In genomic region chr6:35297541-35298481, GRCh38 we compare ENCODE assay signal across 8 cellular contexts. TPM values are rescaled to one million over a fixed set of nuclear protein-coding genes. Genes with fewer than 3 reads are reported as not detected.
DNase-seq lines count a peak whose midpoint lies in the region; ATAC-seq and TF ChIP-seq lines count a peak whose summit lies in the region.

Gene DEF6 (plus strand): TSS chr6:35297818. CDS start chr6:35297857, 39 bp downstream.

- ATAC-seq in GM18868 (IDR thresholded peaks at IDR 0.05; ENCODE audit: unreplicated experiment) (peak; percentile 82), HG03135 (IDR thresholded peaks at IDR 0.05; ENCODE audit: unreplicated experiment) (peak; percentile 83), right lobe of liver (peak; percentile 75 to 86 (median 82))

- no peaks in the 10 kb centered on the region for H3K9me3 ChIP-seq in colonic mucosa
- no peaks in the 10 kb centered on the region for H3K9me3 ChIP-seq in right lobe of liver

- H3K27me3 ChIP-seq in colonic mucosa (no peaks in the 10 kb centered on the region), right lobe of liver (no peaks in the 10 kb centered on the region)

- intact Hi-C loops in colonic mucosa (cut with DNase I) (loop anchor here (5.0 kb wide), 2 partner anchors 44 to 149 kb away; partner anchors contain the start of gene PPARD), right lobe of liver (cut with DNase I) (no loop called here)

- H3K36me3 ChIP-seq in colonic mucosa (no peaks in the 10 kb centered on the region), right lobe of liver (peaks cover 0 to 16% (median 0%) of the 10 kb centered on the region in 4 donors)

- H3K27ac ChIP-seq in colonic mucosa (peak within 1 kb of the TSS; percentile 67), right lobe of liver (peak within 1 kb of the TSS; percentile 40 to 70 (median 51))

- DNase-seq in AG08395 (ENCODE audit: low spot score): peak; percentile 81
- peak; percentile 1 for DNase-seq in NCI-H345 treated with DMSO at 0.1 percent for 48 hours (lab: John Stamatoyannopoulos, UW; ENCODE audit: unreplicated experiment)
- DNase-seq in activated CD4-positive, alpha-beta T cell treated with anti-CD3 and anti-CD28 coated beads for 4 hours: peak; percentile 85 to 87
- peak; percentile 85 for DNase-seq in colonic mucosa
- peak; percentile 72 to 81 (median 76) for DNase-seq in right lobe of liver
- DNase-seq in stimulated activated CD4-positive, alpha-beta T cell treated with anti-CD3 and anti-CD28 coated beads, TNF-alpha, amount 100 ng/mL, for 24 hours (ENCODE audit: low read depth in 3 of 3): peak; percentile 75 to 87 (median 80)

- WGBS in right lobe of liver (ENCODE audit: insufficient coverage, low coverage, low lambda C conversion rate, missing lambda C conversion rate): 17% methylated on average over 1 of the region's 36 CpGs

- peak within 1 kb of the TSS; percentile 76 to 93 for H3K9ac ChIP-seq in colonic mucosa (ENCODE audit: low read depth in 2 of 2, low read length in 2 of 2)

- TF ChIP-seq CTCF in colonic mucosa (IDR thresholded peaks at IDR 0.05): peak; percentile 83
- peak; percentile 36 to 56 (median 52) for TF ChIP-seq CTCF in right lobe of liver (IDR thresholded peaks at IDR 0.05)

- TF ChIP-seq POLR2A in right lobe of liver (IDR thresholded peaks at IDR 0.05): no peak

- H3K4me1 ChIP-seq in colonic mucosa (peaks cover 4% of the 10 kb centered on the region), right lobe of liver (no peaks in the 10 kb centered on the region)

- H3K4me3 ChIP-seq in colonic mucosa (peak within 1 kb of the TSS; percentile 46), right lobe of liver (peak within 1 kb of the TSS; percentile 26 to 48 (median 32))

RNA-seq across cellular contexts. Expression of gene DEF6, which starts in this region (rescaled TPM):
- total RNA-seq in colonic mucosa (10 to 100 TPM in 1 of 2 donors, 1 to 10 TPM in 1; 8.1 to 12.5 TPM), right lobe of liver (1 to 10 TPM; 1.1 to 3.6 (median 1.5) TPM)

Comparison
In these comparisons a context has a peak if more than half of its experiments do, and no peak if none do; other contexts are left out.
1. Peak in every context shown above with its lines: DNase-seq, ATAC-seq, H3K4me3 ChIP-seq and H3K27ac ChIP-seq.
2. DNase-seq: peak in every context shown above with its lines; median percentile 86 in activated CD4-positive, alpha-beta T cell treated with anti-CD3 and anti-CD28 coated beads for 4 hours; 85 in colonic mucosa; 81 in AG08395; 80 in stimulated activated CD4-positive, alpha-beta T cell treated with anti-CD3 and anti-CD28 coated beads, TNF-alpha, amount 100 ng/mL, for 24 hours; 76 in right lobe of liver; 1 in NCI-H345 treated with DMSO at 0.1 percent for 48 hours.